ENCODE assay signal across 4 cellular contexts in the genomic region with DNA sequence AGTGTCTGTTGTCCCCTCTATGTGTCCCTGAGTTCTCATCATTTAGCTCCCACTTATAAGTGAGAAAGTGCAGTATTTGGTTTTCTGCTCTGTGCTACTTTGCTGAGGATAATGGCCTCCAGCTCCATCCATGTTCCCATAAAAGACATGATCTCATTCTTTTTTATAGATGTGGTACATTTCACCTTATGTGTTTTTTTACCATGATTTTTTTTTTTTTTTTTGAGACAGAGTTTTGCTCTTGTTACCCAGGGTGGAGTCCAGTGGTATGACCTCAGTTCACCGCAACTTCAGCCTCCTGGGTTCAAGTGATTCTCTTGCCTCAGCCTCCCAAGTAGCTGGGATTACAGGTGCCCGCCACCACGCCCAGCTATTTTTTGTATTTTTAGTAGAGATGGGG. TPM values are rescaled to one million over a fixed set of nuclear protein-coding genes. Genes with fewer than 3 reads are reported as not detected.
"Had no signal": no experiment of that assay in that cellular context is flagged by ENCODE, and none has a peak within 500 bp of the region (broad histone marks: within the 10 kb centered on the region; RNA-seq: fewer than 3 reads in every experiment).

No MANE protein-coding gene starts in this region.

RNA-seq across cellular contexts. Expression of a gene that starts 56.9 kb away (rescaled TPM):
- total RNA-seq: activated CD4-positive, alpha-beta memory T cell treated with anti-CD3 and anti-CD28 coated beads, Interleukin-2, amount 10 ng/mL, durations not matched to agents 7 days and 5 days; activated CD4-positive, alpha-beta T cell treated with anti-CD3 and anti-CD28 coated beads, Interleukin-2, amount 10 ng/mL, durations not matched to agents 7 days and 5 days; T-helper 2 cell treated with Interferon-gamma antibody and Interleukin-4, amounts not matched to agents 100 ng/mL and 5 ng/mL, for 36 hours had no signal
- polyA plus RNA-seq: naive thymus-derived CD8-positive, alpha-beta T cell had no signal
